ENCODE assay signal across 11 cellular contexts in genomic region chr1:154420961-154421924, GRCh38. TPM values are rescaled to one million over a fixed set of nuclear protein-coding genes. Genes with fewer than 3 reads are reported as not detected.
A peak's percentile ranks its signal among the peaks of the same experiment; 100 is the strongest.
DNase-seq lines count a peak whose midpoint lies in the region; ATAC-seq, FAIRE-seq and TF ChIP-seq lines count a peak whose summit lies in the region.
"Had no signal": no experiment of that assay in that cellular context is flagged by ENCODE, and none has a peak within 500 bp of the region (broad histone marks: within the 10 kb centered on the region; RNA-seq: fewer than 3 reads in every experiment).

No MANE protein-coding gene starts in this region.

- H3K36me3 ChIP-seq in ascending aorta (no peaks in the 10 kb centered on the region), lung (ENCODE audit: control insufficient read depth in 2 of 2, insufficient read depth in 2 of 2, low read length in 2 of 2) (no peaks in the 10 kb centered on the region)

- DNase-seq in activated CD4-positive, alpha-beta T cell treated with anti-CD3 and anti-CD28 coated beads for 36 hours: no peak
- no peak for DNase-seq in activated CD4-positive, alpha-beta T cell treated with anti-CD3 and anti-CD28 coated beads, Interleukin-2, amount 50 U/mL, for 4 hours
- DNase-seq in ascending aorta (ENCODE audit: low spot score in 2 of 2) (peak in 1 of 2 donors; percentile 62), lung (ENCODE audit: low spot score) (no peak), RCC 7860 (ENCODE audit: low spot score) (no peak)
- DNase-seq: activated CD4-positive, CD25-positive, alpha-beta regulatory T cell treated with anti-CD3 and anti-CD28 coated beads, Interleukin-2, amount 50 U/mL, for 72 hours; NCI-H1092 had no signal

- no peak for TF ChIP-seq CTCF in ascending aorta (IDR thresholded peaks at IDR 0.05)
- no peak for TF ChIP-seq CTCF in lung (IDR thresholded peaks at IDR 0.05; ENCODE audit: control extremely low read depth, extremely low read depth)

- peaks cover 3% of the 10 kb centered on the region for H3K36me3 Mint-ChIP-seq in activated CD4-positive, alpha-beta T cell treated with anti-CD3 and anti-CD28 coated beads for 36 hours (ENCODE audit: low read depth)

- intact Hi-C loops in activated CD4-positive, alpha-beta T cell treated with anti-CD3 and anti-CD28 coated beads for 36 hours (cut with DNase I, micrococcal nuclease): no loop called here
- intact Hi-C loops in ascending aorta (cut with DNase I): no loop called here

- POLR2A ChIA-PET in activated CD4-positive, alpha-beta T cell treated with anti-CD3 and anti-CD28 coated beads for 36 hours (lab: Charles Lee): interaction anchor here (0.7 to 1.5 kb wide), 2 partner anchors 11 to 12 kb away, joined by 3 read pairs; no protein-coding TSS in a partner anchor

- H3K27me3 ChIP-seq in ascending aorta: no peaks in the 10 kb centered on the region
- no peaks in the 10 kb centered on the region for H3K27me3 ChIP-seq in lung (ENCODE audit: control insufficient read depth, insufficient read depth)

- peaks cover 92% of the 10 kb centered on the region for H3K4me1 Mint-ChIP-seq in activated CD4-positive, alpha-beta T cell treated with anti-CD3 and anti-CD28 coated beads for 36 hours

- no peaks in the 10 kb centered on the region for H3K9me3 Mint-ChIP-seq in activated CD4-positive, alpha-beta T cell treated with anti-CD3 and anti-CD28 coated beads for 36 hours (ENCODE audit: low read depth)

- no peak for FAIRE-seq in RCC 7860 (lab: Jason Lieb, UNC)
- FAIRE-seq: A204.1 had no signal

- H3K27me3 Mint-ChIP-seq in activated CD4-positive, alpha-beta T cell treated with anti-CD3 and anti-CD28 coated beads for 36 hours: no peaks in the 10 kb centered on the region

- H3K4me3 Mint-ChIP-seq in activated CD4-positive, alpha-beta T cell treated with anti-CD3 and anti-CD28 coated beads for 36 hours: no peak overlapping the region

- peak overlapping the region; percentile 78 for H3K27ac Mint-ChIP-seq in activated CD4-positive, alpha-beta T cell treated with anti-CD3 and anti-CD28 coated beads for 36 hours

- H3K27ac ChIP-seq in ascending aorta: peak overlapping the region; percentile 91 to 93
- H3K27ac ChIP-seq in lung (ENCODE audit: low read depth in 1 of 2, low read length in 1 of 2): peak overlapping the region; percentile 49 to 79
- peak overlapping the region; percentile 57 for H3K27ac ChIP-seq in temporal lobe (ENCODE audit: low read depth, low read length)

- CTCF ChIA-PET in activated CD4-positive, alpha-beta T cell treated with anti-CD3 and anti-CD28 coated beads for 36 hours (lab: Charles Lee): interaction anchor here (0.9 to 3.9 kb wide), 8 partner anchors 8 to 97 kb away, joined by 3 to 20 read pairs (median 4); no protein-coding TSS in a partner anchor

- WGBS in lung, 2 donors: 81 to 92% methylated on average over 10 of the region's 10 CpGs

- H3K9me3 ChIP-seq in ascending aorta (no peaks in the 10 kb centered on the region), lung (ENCODE audit: control insufficient read depth in 2 of 2, insufficient read depth in 1 of 2, low read length in 1 of 2) (no peaks in the 10 kb centered on the region)

- H3K4me1 ChIP-seq in ascending aorta (peaks cover 22 to 49% of the 10 kb centered on the region in 2 donors), lung (ENCODE audit: control insufficient read depth in 2 of 2, insufficient read depth in 2 of 2, low read length in 2 of 2) (peaks cover 32 to 36% of the 10 kb centered on the region in 2 donors)

- ATAC-seq in activated CD4-positive, alpha-beta T cell treated with anti-CD3 and anti-CD28 coated beads for 36 hours: no peak
- ATAC-seq in lung (ENCODE audit: insufficient read depth, low FRiP score): no peak
- ATAC-seq in GM18870 (IDR thresholded peaks at IDR 0.05; ENCODE audit: unreplicated experiment): no peak
- ATAC-seq in GM21526 (IDR thresholded peaks at IDR 0.05; ENCODE audit: low FRiP score, unreplicated experiment): no peak

- no peak overlapping the region for H3K4me3 ChIP-seq in ascending aorta
- H3K4me3 ChIP-seq in lung: no peak overlapping the region

RNA-seq across cellular contexts. Expression of gene IL6R, which starts 16.1 kb away (rescaled TPM):
- total RNA-seq in activated CD4-positive, alpha-beta T cell treated with anti-CD3 and anti-CD28 coated beads for 36 hours: 10 to 100 TPM; 13.1 to 14.0 TPM
- total RNA-seq in ascending aorta: 6.7 TPM
- total RNA-seq in lung: 10 to 100 TPM; 33.2 to 79.7 TPM
- 10 to 100 TPM; 12.3 to 30.8 TPM for polyA plus RNA-seq in lung
- 3.7 TPM for total RNA-seq in temporal lobe
